In genomic region chr10:50335397-50335796, GRCh38 we compare ENCODE assay signal across 18 cellular contexts.
A peak's percentile ranks its signal among the peaks of the same experiment; 100 is the strongest.
DNase-seq lines count a peak whose midpoint lies in the region; ATAC-seq, FAIRE-seq and TF ChIP-seq lines count a peak whose summit lies in the region.
"Had no signal": no experiment of that assay in that cellular context is flagged by ENCODE, and none has a peak within 500 bp of the region (broad histone marks: within the 10 kb centered on the region; RNA-seq: fewer than 3 reads in every experiment).

No MANE protein-coding gene starts in this region.

- H3K9me3 Mint-ChIP-seq in natural killer cell treated with Interleukin-12 subunit alpha and Interleukin-12 subunit beta and Interleukin-15 and Interleukin-18, amount 100 ng/mL, for 72 hours = no peaks in the 10 kb centered on the region
- no peaks in the 10 kb centered on the region for H3K9me3 Mint-ChIP-seq in natural killer cell
- H3K9me3 Mint-ChIP-seq in neural crest cell = no peaks in the 10 kb centered on the region
- H3K9me3 Mint-ChIP-seq: CD4-positive, alpha-beta T cell had no signal

- H3K27ac Mint-ChIP-seq in natural killer cell treated with Interleukin-12 subunit alpha and Interleukin-12 subunit beta and Interleukin-15 and Interleukin-18, amount 100 ng/mL, for 72 hours = no peak overlapping the region
- H3K27ac Mint-ChIP-seq in natural killer cell (no peak overlapping the region), neural crest cell (ENCODE audit: unreplicated experiment) (peak overlapping the region; percentile 51)

- no peak overlapping the region for H3K9ac ChIP-seq in K562 (ENCODE audit: insufficient read depth in 1 of 2, low read depth in 2 of 2, low read length in 2 of 2)
- H3K9ac ChIP-seq: GM23248 had no signal

- TF ChIP-seq POLR2A in K562 (conservative IDR thresholded peaks at IDR 0.05) = no peak

- no peak overlapping the region for H3K4me2 ChIP-seq in K562 (ENCODE audit: insufficient read depth, low read length)

- no peaks in the 10 kb centered on the region for H3K27me3 Mint-ChIP-seq in natural killer cell treated with Interleukin-12 subunit alpha and Interleukin-12 subunit beta and Interleukin-15 and Interleukin-18, amount 100 ng/mL, for 72 hours
- H3K27me3 Mint-ChIP-seq in natural killer cell (ENCODE audit: low read depth in 2 of 2) = no peaks in the 10 kb centered on the region
- no peaks in the 10 kb centered on the region for H3K27me3 Mint-ChIP-seq in neural crest cell (ENCODE audit: low read depth)
- H3K27me3 Mint-ChIP-seq: CD4-positive, alpha-beta T cell had no signal

- no TSS peak for BruUV-seq in K562 (replicated peaks; lab: Mats Ljungman, UMichigan)

- no peak for TF ChIP-seq EP300 in K562 (IDR thresholded peaks at IDR 0.05; ENCODE audit: low read length)

- TF ChIP-seq CTCF in natural killer cell (IDR thresholded peaks at IDR 0.05) = no peak
- no peak for TF ChIP-seq CTCF in K562 (IDR thresholded peaks at IDR 0.05 in 2 of 3, conservative IDR thresholded peaks at IDR 0.05 in 1 of 3; ENCODE audit: insufficient read depth in 2 of 3, low read depth in 1 of 3, low read length in 3 of 3)
- no peak for TF ChIP-seq CTCF in neural crest cell (conservative IDR thresholded peaks at IDR 0.05)

- H3K36me3 Mint-ChIP-seq in natural killer cell treated with Interleukin-12 subunit alpha and Interleukin-12 subunit beta and Interleukin-15 and Interleukin-18, amount 100 ng/mL, for 72 hours = peaks cover 24% of the 10 kb centered on the region
- H3K36me3 Mint-ChIP-seq in natural killer cell = no peaks in the 10 kb centered on the region
- no peaks in the 10 kb centered on the region for H3K36me3 Mint-ChIP-seq in neural crest cell (ENCODE audit: low read depth)

- no peaks in the 10 kb centered on the region for H3K27me3 ChIP-seq in K562 (ENCODE audit: control insufficient read depth in 2 of 2, insufficient read depth in 2 of 2, low read length in 2 of 2)
- H3K27me3 ChIP-seq: BE2C had no signal

- H2AFZ ChIP-seq in K562 (ENCODE audit: low read depth, low read length) = no peak overlapping the region
- H2AFZ ChIP-seq: GM23248 had no signal

- no peak for DNase-seq in natural killer cell treated with Interleukin-12 subunit alpha and Interleukin-12 subunit beta and Interleukin-15 and Interleukin-18, amount 100 ng/mL, for 72 hours (ENCODE audit: low spot score)
- no peak for DNase-seq in natural killer cell
- no peak for DNase-seq in K562 (ENCODE audit: extremely low read depth in 1 of 4, low spot score in 3 of 4)
- DNase-seq in neural crest cell (ENCODE audit: low read depth, low spot score) = no peak
- no peak for DNase-seq in activated CD4-positive, alpha-beta T cell treated with anti-CD3 and anti-CD28 coated beads for 48 hours
- DNase-seq in epidermal melanocyte (ENCODE audit: insufficient read length, low spot score) = no peak
- no peak for DNase-seq in kidney glomerular epithelial cell (lab: John Stamatoyannopoulos, UW)
- DNase-seq: ACHN; BE2C; C1 segment of cervical spinal cord; Caco-2; CD4-positive, alpha-beta T cell; GM23248 had no signal

- no peaks in the 10 kb centered on the region for H3K9me1 ChIP-seq in K562 (ENCODE audit: control insufficient read depth, insufficient read depth, low read length)

- no peaks in the 10 kb centered on the region for H4K20me1 ChIP-seq in K562 (replicated peaks; ENCODE audit: control insufficient read depth, insufficient read depth, low read length)

- POLR2A ChIA-PET in K562 (lab: Yijun Ruan, JAX) = interaction anchor here (0.9 to 1.7 kb wide), 2 partner anchors 9 to 10 kb away, joined by 4 to 7 read pairs; no protein-coding TSS in a partner anchor

- peaks cover 24 to 42% of the 10 kb centered on the region in 2 donors for H3K4me1 Mint-ChIP-seq in natural killer cell treated with Interleukin-12 subunit alpha and Interleukin-12 subunit beta and Interleukin-15 and Interleukin-18, amount 100 ng/mL, for 72 hours (ENCODE audit: low read depth in 2 of 2)
- H3K4me1 Mint-ChIP-seq in natural killer cell (peaks cover 23 to 25% of the 10 kb centered on the region in 2 donors), neural crest cell (no peaks in the 10 kb centered on the region)

- H3K27ac ChIP-seq in K562 (ENCODE audit: extremely low read depth, low read depth, low read length) = peak overlapping the region; percentile 7; the same call in 1 of the 3 replicates
- H3K27ac ChIP-seq: GM23248 had no signal

- peaks cover 72% of the 10 kb centered on the region for H3K36me3 ChIP-seq in K562 (ENCODE audit: control insufficient read depth, insufficient read depth, low read length)
- H3K36me3 ChIP-seq: BE2C, HAP-1 had no signal

- H3K4me3 ChIP-seq in K562 = no peak overlapping the region
- H3K4me3 ChIP-seq: GM23248, HAP-1 had no signal

- CTCF ChIA-PET in K562 (lab: Yijun Ruan, JAX; ENCODE audit: low intra/inter-chr PET ratio) = no interaction called here

- H3K4me3 Mint-ChIP-seq in natural killer cell treated with Interleukin-12 subunit alpha and Interleukin-12 subunit beta and Interleukin-15 and Interleukin-18, amount 100 ng/mL, for 72 hours = peak overlapping the region; percentile 72
- no peak overlapping the region for H3K4me3 Mint-ChIP-seq in natural killer cell
- H3K4me3 Mint-ChIP-seq in neural crest cell = no peak overlapping the region
- H3K4me3 Mint-ChIP-seq: CD4-positive, alpha-beta T cell had no signal

- no peak for TF ChIP-seq RAD21 in K562 (CRISPR knock-in tag; conservative IDR thresholded peaks at IDR 0.05 in 1 of 2, IDR thresholded peaks at IDR 0.05 in 1 of 2)

- ATAC-seq in natural killer cell treated with Interleukin-12 subunit alpha and Interleukin-12 subunit beta and Interleukin-15 and Interleukin-18, amount 100 ng/mL, for 72 hours = no peak
- ATAC-seq in natural killer cell (no peak), K562 (no peak)

- WGBS in K562 (ENCODE audit: insufficient coverage, low coverage, missing lambda C conversion rate) = 71% methylated on average over 2 of the region's 2 CpGs

- intact Hi-C loops in natural killer cell (cut with micrococcal nuclease) = no loop called here
- intact Hi-C loops in K562 (cut with micrococcal nuclease) = no loop called here

- in situ Hi-C loops in K562 (cut with MboI) = no loop called here

- H3K4me1 ChIP-seq in K562 (replicated peaks in 1 of 2; ENCODE audit: control insufficient read depth in 2 of 2, insufficient read depth in 2 of 2, low read length in 2 of 2) = peaks cover 17 to 59% of the 10 kb centered on the region in 2 experiments
- H3K4me1 ChIP-seq: BE2C, Caco-2 had no signal

- peaks cover 99% of the 10 kb centered on the region for H3K79me2 ChIP-seq in K562 (ENCODE audit: control insufficient read depth, insufficient read depth, low read length)

- H3K9me3 ChIP-seq in K562 (replicated peaks; ENCODE audit: control insufficient read depth, insufficient read depth, low read depth, low read length) = no peaks in the 10 kb centered on the region
- H3K9me3 ChIP-seq: BE2C, Caco-2, HAP-1 had no signal

- FAIRE-seq in K562 (lab: Jason Lieb, UNC) = no peak
- FAIRE-seq: A204.1, D721Med, G401.6, GM12892 had no signal

TF ChIP-seq in K562, 482 proteins besides CTCF, POLR2A, EP300 and RAD21:
- TF ChIP-seq ZNF512 (tag; IDR thresholded peaks at IDR 0.05) (no peak), NFXL1 (CRISPR knock-in tag; IDR thresholded peaks at IDR 0.05) (0 out of 2 replicates have a peak, but pooled peaks have one; percentile 13)
